In the genomic region with DNA sequence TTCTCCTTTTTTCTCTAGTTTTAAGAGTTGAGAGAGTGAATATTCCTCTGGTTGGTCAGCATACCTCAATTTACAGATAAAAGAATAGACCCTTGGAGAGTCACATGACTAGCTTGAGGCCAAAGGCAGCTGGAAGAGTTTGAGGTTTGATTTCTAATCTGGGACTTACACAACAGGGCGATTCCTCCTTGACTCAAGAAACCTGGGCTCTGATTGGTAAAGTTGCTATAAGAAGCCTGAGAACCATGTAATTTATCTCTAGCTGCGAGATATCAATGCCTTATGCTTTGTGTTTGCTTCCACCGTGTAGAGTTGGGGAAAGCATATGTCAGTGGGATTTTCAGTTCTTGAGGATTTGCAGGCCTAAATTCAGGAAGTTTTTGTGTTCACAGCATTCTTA, we compare ENCODE assay signal across 11 cellular contexts.
DNase-seq lines count a peak whose midpoint lies in the region; TF ChIP-seq lines count a peak whose summit lies in the region.
"Had no signal": no experiment of that assay in that cellular context is flagged by ENCODE, and none has a peak within 500 bp of the region (broad histone marks: within the 10 kb centered on the region; RNA-seq: fewer than 3 reads in every experiment).

No MANE protein-coding gene starts in this region.

- H3K27ac ChIP-seq in Peyer's patch (peak overlapping the region in 3 of 4 donors; percentile 13 to 79 (median 72)), esophagus muscularis mucosa (replicated peaks in 1 of 4) (peak overlapping the region; percentile 52 to 83 (median 64)), neural progenitor cell (peak overlapping the region; percentile 38), caudate nucleus (ENCODE audit: low read depth, low read length) (no peak overlapping the region)

- intact Hi-C loops in esophagus muscularis mucosa (cut with DNase I) = loop anchor here (10.0 kb wide), 1 partner anchor 104 kb away; no protein-coding TSS in a partner anchor

- H3K27me3 ChIP-seq in Peyer's patch = no peaks in the 10 kb centered on the region
- H3K27me3 ChIP-seq in esophagus muscularis mucosa = no peaks in the 10 kb centered on the region
- H3K27me3 ChIP-seq in neural progenitor cell = no peaks in the 10 kb centered on the region
- H3K27me3 ChIP-seq in HAP-1 (ENCODE audit: low read depth) = no peaks in the 10 kb centered on the region

- H3K4me3 Mint-ChIP-seq in neural progenitor cell = no peak overlapping the region
- H3K4me3 Mint-ChIP-seq: activated CD4-positive, alpha-beta T cell treated with anti-CD3 and anti-CD28 coated beads, Interleukin-2, amount 10 ng/mL, durations not matched to agents 24 days and 14 days; stimulated activated naive CD8-positive, alpha-beta T cell treated with anti-CD3 and anti-CD28 coated beads, Interleukin-15, Interleukin-2, amounts not matched to agents 100 ng/mL and 50 ng/mL, for 24 hours had no signal

- no peaks in the 10 kb centered on the region for H3F3A ChIP-seq in neural progenitor cell (ENCODE audit: low read depth)

- TF ChIP-seq CTCF in Peyer's patch (IDR thresholded peaks at IDR 0.05) (no peak), esophagus muscularis mucosa (IDR thresholded peaks at IDR 0.05) (no peak), neural progenitor cell (IDR thresholded peaks at IDR 0.05) (no peak)

- H3K4me1 ChIP-seq in Peyer's patch = peaks cover 0 to 44% (median 5%) of the 10 kb centered on the region in 4 donors
- peaks cover 68 to 85% (median 77%) of the 10 kb centered on the region in 4 donors for H3K4me1 ChIP-seq in esophagus muscularis mucosa
- H3K4me1 ChIP-seq in neural progenitor cell = peaks cover 11% of the 10 kb centered on the region
- H3K4me1 ChIP-seq in HAP-1 = peaks cover 25% of the 10 kb centered on the region

- TF ChIP-seq POLR2A in Peyer's patch (IDR thresholded peaks at IDR 0.05) (no peak), esophagus muscularis mucosa (IDR thresholded peaks at IDR 0.05; ENCODE audit: low read depth) (no peak)

- peaks cover 20% of the 10 kb centered on the region for H3K79me2 ChIP-seq in neural progenitor cell (ENCODE audit: low read depth)

- H3K27me3 Mint-ChIP-seq in neural progenitor cell (ENCODE audit: insufficient read depth, low read depth) = no peaks in the 10 kb centered on the region
- H3K27me3 Mint-ChIP-seq: activated CD4-positive, alpha-beta T cell treated with anti-CD3 and anti-CD28 coated beads, Interleukin-2, amount 10 ng/mL, durations not matched to agents 24 days and 14 days; stimulated activated naive CD8-positive, alpha-beta T cell treated with anti-CD3 and anti-CD28 coated beads, Interleukin-15, Interleukin-2, amounts not matched to agents 100 ng/mL and 50 ng/mL, for 24 hours had no signal

- H3K36me3 Mint-ChIP-seq in neural progenitor cell = peaks cover 15% of the 10 kb centered on the region

- H3K9me3 ChIP-seq in Peyer's patch (no peaks in the 10 kb centered on the region), esophagus muscularis mucosa (no peaks in the 10 kb centered on the region), neural progenitor cell (ENCODE audit: low read depth) (no peaks in the 10 kb centered on the region), HAP-1 (no peaks in the 10 kb centered on the region; the same call in 1 of the 2 replicates)

- no peak overlapping the region for H3K27ac Mint-ChIP-seq in neural progenitor cell
- H3K27ac Mint-ChIP-seq: activated CD4-positive, alpha-beta T cell treated with anti-CD3 and anti-CD28 coated beads, Interleukin-2, amount 10 ng/mL, durations not matched to agents 24 days and 14 days; stimulated activated naive CD8-positive, alpha-beta T cell treated with anti-CD3 and anti-CD28 coated beads, Interleukin-15, Interleukin-2, amounts not matched to agents 100 ng/mL and 50 ng/mL, for 24 hours had no signal

- no peaks in the 10 kb centered on the region for H3K9me3 Mint-ChIP-seq in neural progenitor cell
- H3K9me3 Mint-ChIP-seq: activated CD4-positive, alpha-beta T cell treated with anti-CD3 and anti-CD28 coated beads, Interleukin-2, amount 10 ng/mL, durations not matched to agents 24 days and 14 days; stimulated activated naive CD8-positive, alpha-beta T cell treated with anti-CD3 and anti-CD28 coated beads, Interleukin-15, Interleukin-2, amounts not matched to agents 100 ng/mL and 50 ng/mL, for 24 hours had no signal

- H3K36me3 ChIP-seq in Peyer's patch (peaks cover 0 to 12% (median 0%) of the 10 kb centered on the region in 3 donors), esophagus muscularis mucosa (peaks cover 0 to 25% (median 9%) of the 10 kb centered on the region in 4 donors), neural progenitor cell (no peaks in the 10 kb centered on the region), HAP-1 (replicated peaks) (no peaks in the 10 kb centered on the region)

- TF ChIP-seq EP300 in esophagus muscularis mucosa (IDR thresholded peaks at IDR 0.05) = no peak

- no peak overlapping the region for H3K4me2 ChIP-seq in neural progenitor cell

- in situ Hi-C loops in HAP-1 (cut with MboI; ENCODE audit: low sequenced_read_pairs) = no loop called here

- no peak overlapping the region for H2AFZ ChIP-seq in neural progenitor cell (replicated peaks)

- WGBS in esophagus muscularis mucosa = 42% methylated on average over 3 of the region's 3 CpGs

- H4K20me1 ChIP-seq in neural progenitor cell (ENCODE audit: low read depth) = peaks cover 20% of the 10 kb centered on the region

- peaks cover 39% of the 10 kb centered on the region for H3K4me1 Mint-ChIP-seq in neural progenitor cell

- H3K4me3 ChIP-seq in Peyer's patch = no peak overlapping the region
- H3K4me3 ChIP-seq in esophagus muscularis mucosa = no peak overlapping the region
- no peak overlapping the region for H3K4me3 ChIP-seq in neural progenitor cell
- H3K4me3 ChIP-seq in HAP-1 = no peak overlapping the region

- no peak overlapping the region for H3K9ac ChIP-seq in neural progenitor cell

- peak; percentile 21 for DNase-seq in CD1c-positive myeloid dendritic cell (ENCODE audit: extremely low spot score)
- DNase-seq in Peyer's patch = no peak
- DNase-seq in esophagus muscularis mucosa (ENCODE audit: extremely low spot score) = no peak
- no peak for DNase-seq in neural progenitor cell (ENCODE audit: low spot score)
- DNase-seq in stimulated activated CD4-positive, alpha-beta T cell treated with anti-CD3 and anti-CD28 coated beads, Interleukin-2, amount 100 ng/mL, for 48 hours = no peak
- DNase-seq in caudate nucleus (lab: John Stamatoyannopoulos, UW) = no peak
- no peak for DNase-seq in HAP-1 (ENCODE audit: low spot score in 2 of 2)
- no peak for DNase-seq in NCI-H1930 (lab: John Stamatoyannopoulos, UW)
- DNase-seq: activated CD4-positive, alpha-beta T cell treated with anti-CD3 and anti-CD28 coated beads, Interleukin-2, amount 10 ng/mL, durations not matched to agents 24 days and 14 days; amygdala had no signal
